1 cellular context compared by ENCODE assay signal in genomic region chr19:1518471-1518870, GRCh38.
TF ChIP-seq lines count a peak whose summit lies in the region.

No MANE protein-coding gene starts in this region.

TF ChIP-seq in HepG2, 621 proteins besides CTCF, POLR2A, EP300 and RAD21:
- TF ChIP-seq ZMYM3 (CRISPR knock-in tag; IDR thresholded peaks at IDR 0.05) = 0 out of 2 replicates have a peak, but pooled peaks have one; percentile 23
- TF ChIP-seq, protein P1, sequence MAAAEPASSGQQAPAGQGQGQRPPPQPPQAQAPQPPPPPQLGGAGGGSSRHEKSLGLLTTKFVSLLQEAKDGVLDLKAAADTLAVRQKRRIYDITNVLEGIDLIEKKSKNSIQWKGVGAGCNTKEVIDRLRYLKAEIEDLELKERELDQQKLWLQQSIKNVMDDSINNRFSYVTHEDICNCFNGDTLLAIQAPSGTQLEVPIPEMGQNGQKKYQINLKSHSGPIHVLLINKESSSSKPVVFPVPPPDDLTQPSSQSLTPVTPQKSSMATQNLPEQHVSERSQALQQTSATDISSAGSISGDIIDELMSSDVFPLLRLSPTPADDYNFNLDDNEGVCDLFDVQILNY (CRISPR knock-in tag; conservative IDR thresholded peaks at IDR 0.05) = no peak
